ENCODE assay signal across 1 cellular context in genomic region chr13:44422755-44423643, GRCh38.
TF ChIP-seq lines count a peak whose summit lies in the region.

No MANE protein-coding gene starts in this region.

TF ChIP-seq in SK-N-SH treated with all-trans-retinoic acid at 6 μM for 48 hours, 23 proteins besides CTCF, POLR2A, EP300 and RAD21 (continued from another document):
- TF ChIP-seq PATZ1 (CRISPR knock-in tag; IDR thresholded peaks at IDR 0.05; ENCODE audit: borderline replicate concordance) (no peak), ARNTL (CRISPR knock-in tag; IDR thresholded peaks at IDR 0.05; ENCODE audit: borderline replicate concordance, low read depth) (no peak), GLIS3 (CRISPR knock-in tag; IDR thresholded peaks at IDR 0.05) (no peak), ZFP3 (CRISPR knock-in tag; IDR thresholded peaks at IDR 0.05) (no peak), CREB5 (CRISPR knock-in tag; IDR thresholded peaks at IDR 0.05; ENCODE audit: low read depth) (no peak), PPARA (CRISPR knock-in tag; IDR thresholded peaks at IDR 0.05; ENCODE audit: borderline replicate concordance) (no peak), ZNF70 (CRISPR knock-in tag; IDR thresholded peaks at IDR 0.05) (no peak), OSR1 (CRISPR knock-in tag; IDR thresholded peaks at IDR 0.05) (no peak), SNAI2 (CRISPR knock-in tag; IDR thresholded peaks at IDR 0.05) (no peak)
TF ChIP-seq in SK-N-SH treated with all-trans-retinoic acid at 6 μM for 48 hours: peak in this region for 0.
